Comparison of ENCODE assay signal across 18 cellular contexts in genomic region chr21:45208627-45208951, GRCh38.
DNase-seq lines count a peak whose midpoint lies in the region; ATAC-seq and TF ChIP-seq lines count a peak whose summit lies in the region.
"Had no signal": no experiment of that assay in that cellular context is flagged by ENCODE, and none has a peak within 500 bp of the region (broad histone marks: within the 10 kb centered on the region; RNA-seq: fewer than 3 reads in every experiment).

No MANE protein-coding gene starts in this region.

- peaks cover 17% of the 10 kb centered on the region for H3K4me1 Mint-ChIP-seq in activated naive CD8-positive, alpha-beta T cell treated with anti-CD3 and anti-CD28 coated beads for 36 hours
- H3K4me1 Mint-ChIP-seq in immature natural killer cell, result peaks cover 17 to 32% of the 10 kb centered on the region in 2 donors

- TF ChIP-seq CTCF in colonic mucosa (IDR thresholded peaks at IDR 0.05), result no peak

- no peaks in the 10 kb centered on the region for H3K9me3 Mint-ChIP-seq in activated naive CD8-positive, alpha-beta T cell treated with anti-CD3 and anti-CD28 coated beads for 36 hours
- H3K9me3 Mint-ChIP-seq in immature natural killer cell, result no peaks in the 10 kb centered on the region
- H3K9me3 Mint-ChIP-seq: IgD-negative memory B cell, nephron progenitor cell had no signal

- no peaks in the 10 kb centered on the region for H3K4me1 ChIP-seq in colonic mucosa
- H3K4me1 ChIP-seq: thyroid gland had no signal

- no peaks in the 10 kb centered on the region for H3K27me3 ChIP-seq in colonic mucosa
- H3K27me3 ChIP-seq: cardiac muscle cell, gastroesophageal sphincter, thyroid gland had no signal

- no peaks in the 10 kb centered on the region for H3K9me3 ChIP-seq in colonic mucosa
- H3K9me3 ChIP-seq: gastroesophageal sphincter, thyroid gland had no signal

- no peak overlapping the region for H3K27ac ChIP-seq in colonic mucosa
- H3K27ac ChIP-seq: cardiac muscle cell, thyroid gland had no signal

- no peak overlapping the region for H3K27ac Mint-ChIP-seq in activated naive CD8-positive, alpha-beta T cell treated with anti-CD3 and anti-CD28 coated beads for 36 hours
- H3K27ac Mint-ChIP-seq in immature natural killer cell, result peak overlapping the region in 4 of 6 donors; percentile 5 to 52 (median 36)
- H3K27ac Mint-ChIP-seq: IgD-negative memory B cell, nephron progenitor cell had no signal

- no peaks in the 10 kb centered on the region for H3K27me3 Mint-ChIP-seq in activated naive CD8-positive, alpha-beta T cell treated with anti-CD3 and anti-CD28 coated beads for 36 hours
- H3K27me3 Mint-ChIP-seq in immature natural killer cell (ENCODE audit: low read depth in 3 of 3), result peaks cover 2 to 3% (median 2%) of the 10 kb centered on the region in 3 donors
- H3K27me3 Mint-ChIP-seq: IgD-negative memory B cell had no signal

- intact Hi-C loops in colonic mucosa (cut with DNase I), result no loop called here

- no peak overlapping the region for H3K9ac ChIP-seq in colonic mucosa (ENCODE audit: low read depth in 2 of 2, low read length in 2 of 2)

- no peak overlapping the region for H3K4me3 Mint-ChIP-seq in activated naive CD8-positive, alpha-beta T cell treated with anti-CD3 and anti-CD28 coated beads for 36 hours
- peak overlapping the region in 2 of 5 donors; percentile 0 to 8 for H3K4me3 Mint-ChIP-seq in immature natural killer cell
- H3K4me3 Mint-ChIP-seq: nephron progenitor cell had no signal

- ATAC-seq in GM18909 (IDR thresholded peaks at IDR 0.05; ENCODE audit: poor library complexity, unreplicated experiment), result no peak
- ATAC-seq: gastroesophageal sphincter, Right ventricle myocardium inferior had no signal

- no peak overlapping the region for H3K4me3 ChIP-seq in colonic mucosa
- H3K4me3 ChIP-seq: cardiac muscle cell, gastroesophageal sphincter, thyroid gland had no signal

- H3K36me3 ChIP-seq in colonic mucosa, result no peaks in the 10 kb centered on the region
- H3K36me3 ChIP-seq: thyroid gland had no signal

- peaks cover 12% of the 10 kb centered on the region for H3K36me3 Mint-ChIP-seq in activated naive CD8-positive, alpha-beta T cell treated with anti-CD3 and anti-CD28 coated beads for 36 hours
- H3K36me3 Mint-ChIP-seq in immature natural killer cell, result peaks cover 8 to 21% (median 16%) of the 10 kb centered on the region in 3 donors

- peak; percentile 13 for DNase-seq in stimulated activated CD4-positive, alpha-beta T cell treated with anti-CD3 and anti-CD28 coated beads, Interleukin-1b, Interleukin-23, amount 100 ng/mL, for 48 hours
- DNase-seq in stimulated activated CD4-positive, alpha-beta T cell treated with anti-CD3 and anti-CD28 coated beads, Interleukin-2, amount 100 ng/mL, for 24 hours, result no peak
- DNase-seq in activated naive CD8-positive, alpha-beta T cell treated with anti-CD3 and anti-CD28 coated beads for 36 hours, result peak; percentile 12
- DNase-seq in immature natural killer cell (no peak), MV-4-11 (lab: John Stamatoyannopoulos, UW) (no peak), AG08395 (ENCODE audit: low spot score) (no peak), colonic mucosa (no peak)
- DNase-seq: activated effector memory CD4-positive, alpha-beta T cell treated with Interleukin-2 at 50 U/mL for 16 hours; AML-193; H7; NCI-H1105; nephron progenitor cell; thyroid gland had no signal

Comparison
In these comparisons a context has a peak if more than half of its experiments do, and no peak if none do; other contexts are left out.
1. DNase-seq: peak in stimulated activated CD4-positive, alpha-beta T cell treated with anti-CD3 and anti-CD28 coated beads, Interleukin-1b, Interleukin-23, amount 100 ng/mL, for 48 hours (single experiment) and activated naive CD8-positive, alpha-beta T cell treated with anti-CD3 and anti-CD28 coated beads for 36 hours (single experiment); none in stimulated activated CD4-positive, alpha-beta T cell treated with anti-CD3 and anti-CD28 coated beads, Interleukin-2, amount 100 ng/mL, for 24 hours (0 of 2), immature natural killer cell (0 of 3), MV-4-11 (single experiment), AG08395 (single experiment) and colonic mucosa (single experiment).